ENCODE assay signal across 9 cellular contexts in the genomic region with DNA sequence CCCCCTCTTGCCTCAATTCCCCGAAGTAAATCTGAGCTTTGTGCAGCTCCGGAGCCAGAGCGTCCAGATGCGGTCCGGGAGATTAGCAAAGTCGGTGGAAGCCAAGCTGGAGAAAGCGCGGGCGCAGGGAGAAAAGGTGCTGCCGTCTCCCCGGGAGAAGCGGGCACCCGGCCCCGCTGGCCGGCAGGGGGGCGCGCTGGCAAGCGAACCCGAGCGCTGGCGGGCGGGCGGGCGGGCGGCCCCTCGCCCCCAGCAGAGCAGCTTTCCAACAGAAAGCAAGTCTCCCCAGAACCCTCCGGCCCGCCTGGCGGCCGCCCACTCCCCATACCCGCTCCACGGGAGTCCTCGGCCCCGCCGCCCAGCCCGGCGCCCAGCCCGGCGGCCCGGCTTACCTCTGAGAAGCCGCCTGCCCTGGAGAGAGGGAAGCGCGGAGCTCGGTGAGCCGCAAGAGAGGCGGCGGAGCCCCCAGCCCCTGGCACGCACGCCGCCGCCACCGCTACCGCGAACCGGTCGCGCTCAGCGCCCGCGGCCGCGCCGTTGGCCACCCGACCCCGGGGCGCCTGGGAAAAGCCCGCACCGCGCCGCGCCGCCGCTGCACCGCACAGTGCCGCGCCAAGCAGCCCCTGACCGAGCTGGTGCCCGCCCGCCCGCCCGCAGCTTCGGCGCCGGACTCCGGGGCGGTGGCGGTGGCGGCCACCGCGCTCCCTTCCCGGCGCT. TPM values are rescaled to one million over a fixed set of nuclear protein-coding genes. Genes with fewer than 3 reads are reported as not detected.
DNase-seq lines count a peak whose midpoint lies in the region; ATAC-seq and TF ChIP-seq lines count a peak whose summit lies in the region.
"Had no signal": no experiment of that assay in that cellular context is flagged by ENCODE, and none has a peak within 500 bp of the region (broad histone marks: within the 10 kb centered on the region; RNA-seq: fewer than 3 reads in every experiment).

No MANE protein-coding gene starts in this region.

- peaks cover 78% of the 10 kb centered on the region for H3K27me3 ChIP-seq in kidney epithelial cell (ENCODE audit: control insufficient read depth, insufficient read depth, low read length)
- H3K27me3 ChIP-seq in transverse colon: peaks cover 49% of the 10 kb centered on the region

- intact Hi-C loops in activated T-helper 2 cell treated with anti-CD3 and anti-CD28 coated beads, Interferon-gamma antibody, Interleukin-2, Interleukin-4, amounts not matched to agents 10 μg/mL and 5 μg/mL and 100 μg/mL, durations not matched to agents 14 hours and 24 hours and 36 hours (cut with micrococcal nuclease): loop anchor here (5.0 kb wide), 1 partner anchor 34 kb away; no protein-coding TSS in a partner anchor
- intact Hi-C loops in transverse colon (cut with DNase I; ENCODE audit: low total_unique reads): no loop called here

- peaks cover 0 to 36% (median 28%) of the 10 kb centered on the region in 4 donors for H3K4me1 ChIP-seq in transverse colon

- H3K27ac ChIP-seq in transverse colon: no peak overlapping the region
- H3K27ac ChIP-seq: 22Rv1 had no signal

- DNase-seq in DMS 273 (lab: John Stamatoyannopoulos, UW; ENCODE audit: unreplicated experiment) (peak; percentile 75), DMS 273 treated with DMSO at 0.1 percent for 48 hours (lab: John Stamatoyannopoulos, UW) (no peak), kidney epithelial cell (ENCODE audit: low read depth) (no peak), transverse colon (no peak), NCI-H446 treated with DMSO at 0.1 percent for 48 hours (lab: John Stamatoyannopoulos, UW) (no peak)
- DNase-seq in activated T-helper 2 cell treated with anti-CD3 and anti-CD28 coated beads, Interferon-gamma antibody, Interleukin-2, Interleukin-4, amounts not matched to agents 10 μg/mL and 5 μg/mL and 100 μg/mL, durations not matched to agents 14 hours and 24 hours and 36 hours (ENCODE audit: low spot score): no peak

- ATAC-seq in HG03064 (IDR thresholded peaks at IDR 0.05; ENCODE audit: low read depth, unreplicated experiment) (peak; percentile 12), GM18873 (IDR thresholded peaks at IDR 0.05; ENCODE audit: low FRiP score, unreplicated experiment) (no peak)

- H3K4me1 Mint-ChIP-seq in activated T-helper 2 cell treated with anti-CD3 and anti-CD28 coated beads, Interferon-gamma antibody, Interleukin-2, Interleukin-4, amounts not matched to agents 10 μg/mL and 5 μg/mL and 100 μg/mL, durations not matched to agents 14 hours and 24 hours and 36 hours (ENCODE audit: low read depth): peaks cover 14% of the 10 kb centered on the region

- TF ChIP-seq CTCF in kidney epithelial cell (IDR thresholded peaks at IDR 0.05; ENCODE audit: insufficient read depth, low read length, poor library complexity, severe bottlenecking) (no peak), transverse colon (IDR thresholded peaks at IDR 0.05) (no peak)

- no peaks in the 10 kb centered on the region for H3K36me3 Mint-ChIP-seq in activated T-helper 2 cell treated with anti-CD3 and anti-CD28 coated beads, Interferon-gamma antibody, Interleukin-2, Interleukin-4, amounts not matched to agents 10 μg/mL and 5 μg/mL and 100 μg/mL, durations not matched to agents 14 hours and 24 hours and 36 hours (ENCODE audit: low read depth)

- peaks cover 59% of the 10 kb centered on the region for H3K27me3 Mint-ChIP-seq in activated T-helper 2 cell treated with anti-CD3 and anti-CD28 coated beads, Interferon-gamma antibody, Interleukin-2, Interleukin-4, amounts not matched to agents 10 μg/mL and 5 μg/mL and 100 μg/mL, durations not matched to agents 14 hours and 24 hours and 36 hours (ENCODE audit: low read depth)

- TF ChIP-seq POLR2A in transverse colon (IDR thresholded peaks at IDR 0.05): no peak

- H3K4me3 ChIP-seq in kidney epithelial cell (ENCODE audit: low read depth, low read length) (peak overlapping the region; percentile 40), transverse colon (peak overlapping the region; percentile 37 to 61 (median 48))

- WGBS in transverse colon (ENCODE audit: low coverage in 1 of 2), 2 donors: 36% methylated on average over 46 of the region's 92 CpGs; no CpG with 5 or more reads in 1 of the 2 donors

- H3K36me3 ChIP-seq in kidney epithelial cell (ENCODE audit: control insufficient read depth, insufficient read depth, low read length): no peaks in the 10 kb centered on the region
- H3K36me3 ChIP-seq in transverse colon: no peaks in the 10 kb centered on the region

- no peak overlapping the region for H3K27ac Mint-ChIP-seq in activated T-helper 2 cell treated with anti-CD3 and anti-CD28 coated beads, Interferon-gamma antibody, Interleukin-2, Interleukin-4, amounts not matched to agents 10 μg/mL and 5 μg/mL and 100 μg/mL, durations not matched to agents 14 hours and 24 hours and 36 hours

- no peaks in the 10 kb centered on the region for H3K9me3 ChIP-seq in transverse colon

- in situ Hi-C loops in transverse colon (cut with MboI; ENCODE audit: low pct_ligation_motif_present in 1 of 4, low pct_unique_long_range_greater_than_20kb in 1 of 4, low sequenced_read_pairs in 3 of 4): loop anchor here in 2 of 4 donors (25.0 kb wide), 1 partner anchor 231 kb away; no protein-coding TSS in a partner anchor

- H3K4me3 Mint-ChIP-seq in activated T-helper 2 cell treated with anti-CD3 and anti-CD28 coated beads, Interferon-gamma antibody, Interleukin-2, Interleukin-4, amounts not matched to agents 10 μg/mL and 5 μg/mL and 100 μg/mL, durations not matched to agents 14 hours and 24 hours and 36 hours (ENCODE audit: low read depth): peak overlapping the region; percentile 51

- TF ChIP-seq EP300 in transverse colon (IDR thresholded peaks at IDR 0.05; ENCODE audit: low read depth): no peak

- H3K9me3 Mint-ChIP-seq in activated T-helper 2 cell treated with anti-CD3 and anti-CD28 coated beads, Interferon-gamma antibody, Interleukin-2, Interleukin-4, amounts not matched to agents 10 μg/mL and 5 μg/mL and 100 μg/mL, durations not matched to agents 14 hours and 24 hours and 36 hours: no peaks in the 10 kb centered on the region

RNA-seq across cellular contexts. Expression of a gene that starts 0.5 kb away (rescaled TPM):
- not detected in 2 replicates for total RNA-seq in activated T-helper 2 cell treated with anti-CD3 and anti-CD28 coated beads, Interferon-gamma antibody, Interleukin-2, Interleukin-4, amounts not matched to agents 10 μg/mL and 5 μg/mL and 100 μg/mL, durations not matched to agents 14 hours and 24 hours and 36 hours
- not detected in 2 replicates for total RNA-seq in kidney epithelial cell
- total RNA-seq in transverse colon: 10 to 100 TPM in 1 of 4 donors, under 1 TPM in 1, not detected in 2; 0.82 to 24.3 TPM

RNA-seq across cellular contexts. Expression of a gene that starts 29.2 kb away (rescaled TPM):
- 1,131 and 1,154 TPM in 2 replicates for total RNA-seq in activated T-helper 2 cell treated with anti-CD3 and anti-CD28 coated beads, Interferon-gamma antibody, Interleukin-2, Interleukin-4, amounts not matched to agents 10 μg/mL and 5 μg/mL and 100 μg/mL, durations not matched to agents 14 hours and 24 hours and 36 hours
- 815 and 844 TPM in 2 replicates for total RNA-seq in kidney epithelial cell
- total RNA-seq in transverse colon: 100 to 1,000 TPM; 236 to 847 (median 543) TPM
